Comparison of ENCODE assay signal across 8 cellular contexts in the genomic region with DNA sequence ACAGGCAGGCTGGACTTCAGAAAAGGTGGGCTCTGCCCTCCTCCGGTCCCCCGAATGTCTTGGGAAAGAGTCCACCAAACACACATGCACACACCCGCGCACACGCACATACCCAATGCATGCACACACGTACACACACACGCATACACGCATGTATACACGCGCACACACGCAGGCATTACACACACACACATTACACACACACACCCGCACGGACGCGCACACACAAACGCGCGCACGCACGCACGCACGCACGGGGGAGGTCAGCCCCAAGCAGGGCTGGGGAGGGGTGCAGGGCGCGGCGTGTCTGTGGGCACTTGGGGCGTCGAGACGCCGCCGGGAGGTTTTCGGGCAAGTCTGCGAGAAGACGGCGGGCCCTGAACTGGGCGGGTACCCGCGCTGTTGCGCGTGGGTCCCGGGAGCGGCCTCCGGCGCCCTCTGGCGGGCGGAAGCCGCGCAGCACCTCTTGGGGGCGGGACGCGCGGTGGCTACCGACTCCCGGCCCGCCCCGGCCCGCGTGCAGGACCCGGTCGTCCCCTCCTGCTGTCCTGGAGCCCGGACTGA. TPM values are rescaled to one million over a fixed set of nuclear protein-coding genes. Genes with fewer than 3 reads are reported as not detected.
DNase-seq lines count a peak whose midpoint lies in the region; ATAC-seq and TF ChIP-seq lines count a peak whose summit lies in the region.

No MANE protein-coding gene starts in this region.

- H3K4me3 ChIP-seq in ACC112 (ENCODE audit: low read depth, low read length) (peak overlapping the region; percentile 80), NB4 (ENCODE audit: low read depth, low read length) (no peak overlapping the region), kidney epithelial cell (ENCODE audit: low read depth, low read length) (peak overlapping the region; percentile 41)

- no peak for TF ChIP-seq POLR2A in NB4 (IDR thresholded peaks at IDR 0.05; ENCODE audit: extremely low read depth, insufficient read length)

- H3K36me3 ChIP-seq in ACC112 (ENCODE audit: insufficient read depth, low read length): no peaks in the 10 kb centered on the region
- H3K36me3 ChIP-seq in kidney epithelial cell (ENCODE audit: control insufficient read depth, insufficient read depth, low read length): no peaks in the 10 kb centered on the region

- no peaks in the 10 kb centered on the region for H3K4me1 ChIP-seq in ACC112 (ENCODE audit: control insufficient read depth, insufficient read depth, low read length, unreplicated experiment)

- H3K27ac Mint-ChIP-seq in central memory CD8-positive, alpha-beta T cell (ENCODE audit: low read depth): no peak overlapping the region

- DNase-seq in NB4 (ENCODE audit: low read depth) (peak; percentile 79), kidney epithelial cell (ENCODE audit: low read depth) (no peak), NK-92 (lab: John Stamatoyannopoulos, UW; ENCODE audit: unreplicated experiment) (no peak)
- DNase-seq in activated CD4-positive, CD25-positive, alpha-beta regulatory T cell treated with anti-CD3 and anti-CD28 coated beads, Interleukin-2, amount 50 U/mL, for 72 hours: peak; percentile 88
- peak; percentile 68 to 78 for DNase-seq in central memory CD8-positive, alpha-beta T cell (ENCODE audit: low spot score in 2 of 2)
- DNase-seq in stimulated activated CD4-positive, alpha-beta T cell treated with anti-CD3 and anti-CD28 coated beads, Interleukin-15, amount 100 ng/mL, for 48 hours (ENCODE audit: low read depth in 2 of 2): peak; percentile 52 to 74

- H3K27me3 ChIP-seq in ACC112 (ENCODE audit: insufficient read depth, low read length) (no peaks in the 10 kb centered on the region), kidney epithelial cell (ENCODE audit: control insufficient read depth, insufficient read depth, low read length) (peaks cover 70% of the 10 kb centered on the region)

- TF ChIP-seq CTCF in NB4 (IDR thresholded peaks at IDR 0.05; ENCODE audit: low read depth, low read length) (peak; percentile 51), kidney epithelial cell (IDR thresholded peaks at IDR 0.05; ENCODE audit: insufficient read depth, low read length, poor library complexity, severe bottlenecking) (peak; percentile 45)

- H3K36me3 Mint-ChIP-seq in central memory CD8-positive, alpha-beta T cell (ENCODE audit: insufficient read depth): peaks cover 2% of the 10 kb centered on the region

- ATAC-seq in GM18909 (IDR thresholded peaks at IDR 0.05; ENCODE audit: poor library complexity, unreplicated experiment): peak; percentile 57
- peak; percentile 90 for ATAC-seq in central memory CD8-positive, alpha-beta T cell (replicated peaks; ENCODE audit: extremely low read depth, poor library complexity, severe bottlenecking)

- no peak overlapping the region for H3K27ac ChIP-seq in ACC112 (ENCODE audit: low read depth, low read length)

- no peaks in the 10 kb centered on the region for H3K9me3 Mint-ChIP-seq in central memory CD8-positive, alpha-beta T cell

- peak overlapping the region; percentile 60 for H2AFZ ChIP-seq in ACC112 (ENCODE audit: low read length, unreplicated experiment)

- H3K79me2 ChIP-seq in ACC112 (ENCODE audit: control insufficient read depth, insufficient read depth, low read length, unreplicated experiment): no peaks in the 10 kb centered on the region

- peaks cover 43% of the 10 kb centered on the region for H3K27me3 Mint-ChIP-seq in central memory CD8-positive, alpha-beta T cell

- H3K4me3 Mint-ChIP-seq in central memory CD8-positive, alpha-beta T cell: peak overlapping the region; percentile 73

- H3K4me1 Mint-ChIP-seq in central memory CD8-positive, alpha-beta T cell: no peaks in the 10 kb centered on the region

RNA-seq across cellular contexts. Expression of gene SEPTIN5, which starts 3.5 kb away (rescaled TPM):
- total RNA-seq in kidney epithelial cell: 6.5 and 10.1 TPM in 2 replicates

RNA-seq across cellular contexts. Expression of gene GP1BB, which starts 5.6 kb away (rescaled TPM):
- 0.50 and 1.8 TPM in 2 replicates for total RNA-seq in kidney epithelial cell

RNA-seq across cellular contexts. Expression of gene TBX1, which starts 42.8 kb away (rescaled TPM):
- total RNA-seq in kidney epithelial cell: not detected in 2 replicates

Comparison
In these comparisons a context has a peak if more than half of its experiments do, and no peak if none do; other contexts are left out.
1. DNase-seq: peak in NB4 (single experiment), activated CD4-positive, CD25-positive, alpha-beta regulatory T cell treated with anti-CD3 and anti-CD28 coated beads, Interleukin-2, amount 50 U/mL, for 72 hours (single experiment), central memory CD8-positive, alpha-beta T cell (2 of 2) and stimulated activated CD4-positive, alpha-beta T cell treated with anti-CD3 and anti-CD28 coated beads, Interleukin-15, amount 100 ng/mL, for 48 hours (2 of 2); none in kidney epithelial cell (single experiment) and NK-92 (single experiment).